ENCODE assay signal across 13 cellular contexts in genomic region chr3:121757087-121757811, GRCh38. TPM values are rescaled to one million over a fixed set of nuclear protein-coding genes. Genes with fewer than 3 reads are reported as not detected.
A peak's percentile ranks its signal among the peaks of the same experiment; 100 is the strongest.
DNase-seq lines count a peak whose midpoint lies in the region; ATAC-seq, FAIRE-seq and TF ChIP-seq lines count a peak whose summit lies in the region.
"Had no signal": no experiment of that assay in that cellular context is flagged by ENCODE, and none has a peak within 500 bp of the region (broad histone marks: within the 10 kb centered on the region; RNA-seq: fewer than 3 reads in every experiment).

No MANE protein-coding gene starts in this region.

- no peak overlapping the region for H2BK5ac ChIP-seq in mesendoderm (ENCODE audit: low read length)

- ATAC-seq in GM12878 = peak; percentile 33; the same call in 1 of the 3 replicates
- no peak for ATAC-seq in GM19035 (IDR thresholded peaks at IDR 0.05; ENCODE audit: unreplicated experiment)
- ATAC-seq in GM21423 (IDR thresholded peaks at IDR 0.05; ENCODE audit: unreplicated experiment) = no peak
- ATAC-seq: gastrocnemius medialis had no signal

- intact Hi-C loops in GM12878 (cut with micrococcal nuclease; ENCODE audit: unreplicated experiment) = no loop called here

- H3K4ac ChIP-seq in mesendoderm (ENCODE audit: low read depth, low read length) = no peak overlapping the region

- H4K8ac ChIP-seq in mesendoderm (ENCODE audit: low read depth, low read length) = no peak overlapping the region

- no peaks in the 10 kb centered on the region for H3K79me2 ChIP-seq in GM12878 (ENCODE audit: control insufficient read depth, insufficient read depth, low read length)
- H3K79me2 ChIP-seq in mesendoderm (ENCODE audit: control insufficient read depth, insufficient read depth, low read length) = no peaks in the 10 kb centered on the region

- TF ChIP-seq EP300 in GM12878 (IDR thresholded peaks at IDR 0.05; ENCODE audit: borderline replicate concordance in 1 of 2, control insufficient read depth in 1 of 2, low read depth in 2 of 2, low read length in 2 of 2) = no peak
- TF ChIP-seq EP300 in tibial nerve (IDR thresholded peaks at IDR 0.05) = no peak

- 75% methylated on average over 4 of the region's 4 CpGs for WGBS in GM12878 (ENCODE audit: insufficient coverage, insufficient replicate concordance, low lambda C conversion rate, missing lambda C conversion rate)
- WGBS in mesendoderm (ENCODE audit: extremely low coverage, insufficient coverage, low lambda C conversion rate) = no CpG with 5 or more reads among the region's 4 CpGs
- 83 to 85% methylated on average over 4 of the region's 4 CpGs for WGBS in tibial nerve, 2 donors

- H3K18ac ChIP-seq in mesendoderm (ENCODE audit: low read length) = no peak overlapping the region

- H3K36me3 ChIP-seq in GM12878 (ENCODE audit: control insufficient read depth in 2 of 2, insufficient read depth in 2 of 2, low read length in 1 of 2) (no peaks in the 10 kb centered on the region), mesendoderm (ENCODE audit: control insufficient read depth, insufficient read depth, low read length) (no peaks in the 10 kb centered on the region), tibial nerve (no peaks in the 10 kb centered on the region)
- H3K36me3 ChIP-seq: gastrocnemius medialis, suprapubic skin had no signal

- no peak for TF ChIP-seq POLR2A in GM12878 (IDR thresholded peaks at IDR 0.05; ENCODE audit: low read depth, low read length)
- no peak for TF ChIP-seq POLR2A in tibial nerve (IDR thresholded peaks at IDR 0.05)

- no peak overlapping the region for H2BK120ac ChIP-seq in mesendoderm (ENCODE audit: low read depth, low read length)

- H3K9ac ChIP-seq in GM12878 (ENCODE audit: control insufficient read depth, insufficient read depth, low read length) (no peak overlapping the region), mesendoderm (ENCODE audit: low read length) (no peak overlapping the region)

- POLR2A ChIA-PET in GM12878 (lab: Charles Lee) = interaction anchor here (0.7 kb wide), 1 partner anchor 12 kb away, joined by 3 read pairs; no protein-coding TSS in a partner anchor

- H3K4me2 ChIP-seq in GM12878 (ENCODE audit: control insufficient read depth, insufficient read depth) (no peak overlapping the region), mesendoderm (ENCODE audit: low read length) (no peak overlapping the region)

- no peaks in the 10 kb centered on the region for H4K20me1 ChIP-seq in GM12878 (ENCODE audit: control insufficient read depth, insufficient read depth)

- H3K4me1 ChIP-seq in GM12878 (ENCODE audit: control insufficient read depth, insufficient read depth, low read length) = no peaks in the 10 kb centered on the region
- no peaks in the 10 kb centered on the region for H3K4me1 ChIP-seq in mesendoderm (ENCODE audit: control insufficient read depth, low read depth, low read length)
- no peaks in the 10 kb centered on the region for H3K4me1 ChIP-seq in tibial nerve
- H3K4me1 ChIP-seq: gastrocnemius medialis, suprapubic skin had no signal

- SMC1A ChIA-PET in GM12878 (lab: Charles Lee; ENCODE audit: uncharacterized antibody, unreplicated experiment) = interaction anchor here (0.6 to 1.2 kb wide), 3 partner anchors 9 to 13 kb away, joined by 3 read pairs; no protein-coding TSS in a partner anchor

- H2BK15ac ChIP-seq in mesendoderm (replicated peaks; ENCODE audit: low read depth) = no peak overlapping the region

- in situ Hi-C loops in GM12878 (cut with MboI) = no loop called here

- BruUV-seq in GM12878 (replicated peaks; lab: Mats Ljungman, UMichigan) = no TSS peak

- no peak overlapping the region for H3K27ac ChIP-seq in GM12878 (ENCODE audit: control insufficient read depth, insufficient read depth)
- no peak overlapping the region for H3K27ac ChIP-seq in mesendoderm (ENCODE audit: low read depth, low read length)
- H3K27ac ChIP-seq in tibial nerve = no peak overlapping the region
- H3K27ac ChIP-seq: gastrocnemius medialis, suprapubic skin had no signal

- RAD21 ChIA-PET in GM12878 (lab: Charles Lee; ENCODE audit: unreplicated experiment) = interaction anchor here (0.7 kb wide), 1 partner anchor 95 kb away, joined by 3 read pairs; no protein-coding TSS in a partner anchor

- peak; percentile 2 for DNase-seq in COLO668 (lab: John Stamatoyannopoulos, UW; ENCODE audit: unreplicated experiment)
- DNase-seq in NAMALWA (ENCODE audit: low spot score) = peak; percentile 65
- DNase-seq in GM12878 (ENCODE audit: low read depth, low spot score) = no peak
- DNase-seq in mesendoderm = peak; percentile 3
- DNase-seq in tibial nerve (ENCODE audit: low spot score in 2 of 2) = no peak
- no peak for DNase-seq in effector CD4-positive, alpha-beta T cell
- DNase-seq: activated naive CD4-positive, alpha-beta T cell treated with anti-CD3 and anti-CD28 coated beads, Interleukin-2, amount 50 U/mL, for 16 hours; endodermal cell; gastrocnemius medialis; MV-4-11 had no signal

- H3K9me3 ChIP-seq in GM12878 (replicated peaks; ENCODE audit: control insufficient read depth, insufficient read depth, low read length) = no peaks in the 10 kb centered on the region
- no peaks in the 10 kb centered on the region for H3K9me3 ChIP-seq in tibial nerve
- H3K9me3 ChIP-seq: gastrocnemius medialis, suprapubic skin had no signal

- H3K4me3 ChIP-seq in GM12878 = no peak overlapping the region
- H3K4me3 ChIP-seq in mesendoderm (ENCODE audit: low read length) = no peak overlapping the region
- H3K4me3 ChIP-seq in tibial nerve = no peak overlapping the region
- H3K4me3 ChIP-seq: gastrocnemius medialis, suprapubic skin had no signal

- FAIRE-seq in GM12878 (lab: Jason Lieb, UNC) = no peak

- no peak overlapping the region for H3K56ac ChIP-seq in mesendoderm (ENCODE audit: low read length)

- no peaks in the 10 kb centered on the region for H3K79me1 ChIP-seq in mesendoderm (ENCODE audit: low read length)

- TF ChIP-seq CTCF in GM12878 (IDR thresholded peaks at IDR 0.05 in 2 of 3, conservative IDR thresholded peaks at IDR 0.05 in 1 of 3; ENCODE audit: control insufficient read depth in 2 of 3, extremely low read depth in 1 of 3, insufficient read depth in 1 of 3, low read depth in 3 of 3, low read length in 3 of 3) = no peak
- no peak for TF ChIP-seq CTCF in tibial nerve (IDR thresholded peaks at IDR 0.05)

- no peak overlapping the region for H3K23ac ChIP-seq in mesendoderm (ENCODE audit: low read length)

- H2AFZ ChIP-seq in GM12878 (ENCODE audit: control insufficient read depth, low read depth, low read length) = no peak overlapping the region

- H3K27me3 ChIP-seq in GM12878 (replicated peaks in 1 of 2; ENCODE audit: control insufficient read depth in 2 of 2, insufficient read depth in 2 of 2, low read length in 1 of 2) (no peaks in the 10 kb centered on the region; a peak in 1 of 4 replicates), mesendoderm (ENCODE audit: insufficient read depth, low read length, poor library complexity) (no peaks in the 10 kb centered on the region), tibial nerve (no peaks in the 10 kb centered on the region)

- TF ChIP-seq RAD21 in GM12878 (IDR thresholded peaks at IDR 0.05; ENCODE audit: insufficient read depth, low read depth, low read length) = no peak

- H2AK5ac ChIP-seq in mesendoderm (ENCODE audit: low read length) = no peak overlapping the region

- CTCF ChIA-PET in GM12878 (lab: Yijun Ruan, JAX) = interaction anchor here (0.6 to 1.7 kb wide), 4 partner anchors 9 to 123 kb away, joined by 3 to 6 read pairs (median 4); no protein-coding TSS in a partner anchor

- H4K5ac ChIP-seq in mesendoderm (ENCODE audit: low read length) = no peak overlapping the region

TF ChIP-seq in GM12878, 131 proteins besides CTCF, POLR2A, EP300 and RAD21 (continues in another document):
- no peak for TF ChIP-seq SREBF1 (IDR thresholded peaks at IDR 0.05; ENCODE audit: low read length)

RNA-seq across cellular contexts. Expression of gene GOLGB1, which starts 7.7 kb away (rescaled TPM):
- total RNA-seq in GM12878 (2013; cell fraction: nucleolus; rRNA removed) = 54.1 and 61.2 TPM in 2 replicates
- total RNA-seq in GM12878 (2014; rRNA removed) (18.9 and 19.9 TPM in 2 replicates), GM12878 (2014; rRNA removed; fragmentation: Illumina TruSeq; extraction: Trizol) (30.2 and 34.0 TPM in 2 replicates), GM12878 (2021) (24.7 and 26.7 TPM in 2 replicates), tibial nerve (10 to 100 TPM; 54.0 to 70.6 (median 60.1) TPM)
- polyA plus RNA-seq in GM12878 (2011; ENCODE audit: low read depth) = 15.8 TPM
- polyA plus RNA-seq in GM12878 (2011; rRNA removed) (18.8 and 25.7 TPM in 2 replicates), GM12878 (2014; fragmentation: Illumina TruSeq; extraction: Trizol) (26.3 and 27.1 TPM in 2 replicates), GM12878 (2014; fragmentation: Nextera tagmentation; extraction: Ambion mirVana) (1 to 10 TPM; 7.4 to 9.6 TPM), GM12878 (2014; rRNA removed) (13.2 and 15.9 TPM in 2 replicates), GM12878 (2016; fragmentation: Nextera tagmentation; extraction: Ambion mirVana) (10 to 100 TPM; 33.3 to 34.5 TPM)
- 10.1 and 11.1 TPM in 2 replicates for polyA plus RNA-seq in GM12878 (2011; cell fraction: cytosol; rRNA removed)
- 28.7 and 31.5 TPM in 2 replicates for polyA plus RNA-seq in GM12878 (2011; cell fraction: nucleus; rRNA removed)
- 20.3 and 23.3 TPM in 2 replicates for polyA plus RNA-seq in GM12878 (2012)
- 12.8 and 14.0 TPM in 2 replicates for polyA minus RNA-seq in GM12878 (2011; rRNA and poly(A)+ RNA removed)
- polyA minus RNA-seq in GM12878 (2011; cell fraction: cytosol; rRNA and poly(A)+ RNA removed) = 8.7 and 15.7 TPM in 2 replicates
- polyA minus RNA-seq in GM12878 (2011; cell fraction: nucleus; rRNA and poly(A)+ RNA removed) = 12.1 and 13.5 TPM in 2 replicates
- 8.4 TPM for polyA plus RNA-seq in mesendoderm (2013, experiment 1 of 2)
- polyA plus RNA-seq in mesendoderm (2013, experiment 2 of 2) = 7.8 TPM

Comparison
In these comparisons a context has a peak if more than half of its experiments do, and no peak if none do; other contexts are left out.
1. DNase-seq: peak in COLO668 (single experiment), NAMALWA (single experiment) and mesendoderm (single experiment); none in GM12878 (single experiment), tibial nerve (0 of 2) and effector CD4-positive, alpha-beta T cell (single experiment).